ENCODE assay signal across 14 cellular contexts in the genomic region with DNA sequence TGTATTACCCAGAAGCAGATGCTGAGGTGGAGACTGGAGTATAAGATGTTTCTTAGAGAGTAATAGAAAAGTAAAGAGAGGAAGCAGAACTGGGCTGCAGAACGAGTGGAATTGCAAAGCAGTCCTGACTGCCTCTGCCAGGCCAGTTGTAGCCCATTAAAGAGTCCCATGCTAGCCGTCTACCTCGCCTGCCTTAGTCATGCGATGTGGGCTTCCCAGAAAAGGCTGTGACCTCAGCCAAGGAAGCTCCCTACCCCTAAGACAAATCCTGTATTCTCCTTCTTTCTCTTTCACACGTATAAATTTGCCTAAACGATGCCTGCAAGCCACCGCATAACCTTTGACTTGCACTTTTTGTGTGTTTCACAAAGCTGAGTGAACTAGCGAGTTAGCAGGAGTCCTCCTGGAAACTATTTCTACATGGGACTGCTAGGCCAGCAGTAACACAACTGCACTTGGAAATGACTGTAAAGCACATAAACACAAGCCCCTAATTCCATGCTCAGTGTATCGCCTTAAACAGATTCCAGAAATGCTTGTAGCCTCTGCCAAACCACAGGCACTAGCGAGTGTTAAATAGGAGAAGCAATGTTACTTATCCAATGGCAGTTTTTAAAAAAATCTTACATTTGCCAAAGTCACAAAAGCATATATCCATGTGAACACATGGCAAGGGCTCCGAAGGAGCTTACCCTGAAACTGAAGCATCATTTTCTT. TPM values are rescaled to one million over a fixed set of nuclear protein-coding genes. Genes with fewer than 3 reads are reported as not detected.
DNase-seq lines count a peak whose midpoint lies in the region; ATAC-seq, FAIRE-seq and TF ChIP-seq lines count a peak whose summit lies in the region.
"Had no signal": no experiment of that assay in that cellular context is flagged by ENCODE, and none has a peak within 500 bp of the region (broad histone marks: within the 10 kb centered on the region; RNA-seq: fewer than 3 reads in every experiment).

No MANE protein-coding gene starts in this region.

- H3K4me2 ChIP-seq in astrocyte (ENCODE audit: low read length): peak overlapping the region; percentile 48

- no peaks in the 10 kb centered on the region for H3K36me3 ChIP-seq in astrocyte (ENCODE audit: insufficient read depth, low read length)
- H3K36me3 ChIP-seq in subcutaneous abdominal adipose tissue (ENCODE audit: control insufficient read depth in 5 of 5, insufficient read depth in 5 of 5, low read length in 5 of 5): no peaks in the 10 kb centered on the region
- no peaks in the 10 kb centered on the region for H3K36me3 ChIP-seq in CD8-positive, alpha-beta T cell (ENCODE audit: insufficient read depth, low read length)
- H3K36me3 ChIP-seq: ovary, Peyer's patch had no signal

- no peak for ATAC-seq in CD8-positive, alpha-beta T cell
- ATAC-seq in GM19023 (IDR thresholded peaks at IDR 0.05; ENCODE audit: unreplicated experiment) (no peak), GM21723 (IDR thresholded peaks at IDR 0.05; ENCODE audit: unreplicated experiment) (no peak), GM19324 (IDR thresholded peaks at IDR 0.05; ENCODE audit: low FRiP score, unreplicated experiment) (no peak)
- ATAC-seq: left lobe of liver had no signal

- H2AFZ ChIP-seq in astrocyte (ENCODE audit: low read depth, low read length): peak overlapping the region; percentile 9

- CTCF ChIA-PET in CD8-positive, alpha-beta T cell (lab: Charles Lee): interaction anchor here (1.2 kb wide), 1 partner anchor 8 kb away, joined by 3 read pairs; no protein-coding TSS in a partner anchor

- H3K4me1 Mint-ChIP-seq in astrocyte (ENCODE audit: low read depth, unreplicated experiment): peaks cover 18% of the 10 kb centered on the region
- no peaks in the 10 kb centered on the region for H3K4me1 Mint-ChIP-seq in CD8-positive, alpha-beta T cell (ENCODE audit: low read depth)
- H3K4me1 Mint-ChIP-seq: activated naive CD8-positive, alpha-beta T cell treated with anti-CD3 and anti-CD28 coated beads for 36 hours had no signal

- no peak overlapping the region for H3K4me3 Mint-ChIP-seq in astrocyte (ENCODE audit: unreplicated experiment)
- H3K4me3 Mint-ChIP-seq in CD8-positive, alpha-beta T cell: no peak overlapping the region
- H3K4me3 Mint-ChIP-seq: activated naive CD8-positive, alpha-beta T cell treated with anti-CD3 and anti-CD28 coated beads for 36 hours had no signal

- H3K27me3 ChIP-seq in astrocyte (ENCODE audit: insufficient read depth, low read length) (no peaks in the 10 kb centered on the region), subcutaneous abdominal adipose tissue (ENCODE audit: control insufficient read depth in 5 of 5, insufficient read depth in 4 of 5, low read length in 5 of 5) (no peaks in the 10 kb centered on the region)
- H3K27me3 ChIP-seq in CD8-positive, alpha-beta T cell (ENCODE audit: insufficient read depth, low read length): no peaks in the 10 kb centered on the region
- H3K27me3 ChIP-seq: ovary, Peyer's patch had no signal

- H3K27me3 Mint-ChIP-seq in astrocyte (ENCODE audit: low read depth, unreplicated experiment): no peaks in the 10 kb centered on the region
- H3K27me3 Mint-ChIP-seq in CD8-positive, alpha-beta T cell (ENCODE audit: low read depth): no peaks in the 10 kb centered on the region
- H3K27me3 Mint-ChIP-seq: activated naive CD8-positive, alpha-beta T cell treated with anti-CD3 and anti-CD28 coated beads for 36 hours had no signal

- peak; percentile 50 for FAIRE-seq in astrocyte (lab: Jason Lieb, UNC)

- POLR2A ChIA-PET in CD8-positive, alpha-beta T cell (lab: Charles Lee): no interaction called here

- H3K9ac ChIP-seq in astrocyte (ENCODE audit: low read length): no peak overlapping the region
- peak overlapping the region in 3 of 5 donors; percentile 52 to 74 (median 59) for H3K9ac ChIP-seq in subcutaneous abdominal adipose tissue (ENCODE audit: low read length in 5 of 5)

- peak overlapping the region; percentile 92 for H3K27ac Mint-ChIP-seq in astrocyte (ENCODE audit: unreplicated experiment)
- no peak overlapping the region for H3K27ac Mint-ChIP-seq in CD8-positive, alpha-beta T cell
- H3K27ac Mint-ChIP-seq: activated naive CD8-positive, alpha-beta T cell treated with anti-CD3 and anti-CD28 coated beads for 36 hours had no signal

- no peak overlapping the region for H3K4me3 ChIP-seq in HFF-Myc (replicated peaks; ENCODE audit: low read depth, low read length)
- H3K4me3 ChIP-seq in astrocyte (ENCODE audit: insufficient read depth, low read depth, low read length): no peak overlapping the region
- H3K4me3 ChIP-seq in subcutaneous abdominal adipose tissue (ENCODE audit: low read depth in 1 of 5, low read length in 5 of 5): peak overlapping the region in 3 of 5 donors; percentile 15 to 34 (median 23)
- H3K4me3 ChIP-seq in CD8-positive, alpha-beta T cell (ENCODE audit: low read depth, low read length): no peak overlapping the region
- H3K4me3 ChIP-seq: ovary, Peyer's patch had no signal

- H4K20me1 ChIP-seq in astrocyte (ENCODE audit: insufficient read depth, low read length): no peaks in the 10 kb centered on the region

- no peak for TF ChIP-seq CTCF in HFF-Myc (IDR thresholded peaks at IDR 0.05; ENCODE audit: low read depth, low read length, missing control alignments)
- no peak for TF ChIP-seq CTCF in astrocyte (IDR thresholded peaks at IDR 0.05; ENCODE audit: insufficient read depth, low read depth, low read length)
- TF ChIP-seq CTCF in CD8-positive, alpha-beta T cell (IDR thresholded peaks at IDR 0.05): no peak

- H3K4me1 ChIP-seq in astrocyte (ENCODE audit: insufficient read depth, low read length): peaks cover 15% of the 10 kb centered on the region
- peaks cover 2 to 40% (median 21%) of the 10 kb centered on the region in 5 donors for H3K4me1 ChIP-seq in subcutaneous abdominal adipose tissue (ENCODE audit: control insufficient read depth in 5 of 5, insufficient read depth in 5 of 5, low read length in 5 of 5)
- H3K4me1 ChIP-seq in CD8-positive, alpha-beta T cell (ENCODE audit: insufficient read depth, low read length): no peaks in the 10 kb centered on the region
- H3K4me1 ChIP-seq: Peyer's patch had no signal

- no peaks in the 10 kb centered on the region for H3K9me3 ChIP-seq in astrocyte (ENCODE audit: insufficient read depth, low read depth, low read length)
- peaks cover 0 to 7% (median 0%) of the 10 kb centered on the region in 5 donors for H3K9me3 ChIP-seq in subcutaneous abdominal adipose tissue (ENCODE audit: control insufficient read depth in 5 of 5, low read length in 5 of 5)
- H3K9me3 ChIP-seq in CD8-positive, alpha-beta T cell (ENCODE audit: low read length): no peaks in the 10 kb centered on the region
- H3K9me3 ChIP-seq: ovary, Peyer's patch had no signal

- DNase-seq in HFF-Myc (ENCODE audit: extremely low read depth, low read depth): peak; percentile 20
- DNase-seq in astrocyte (ENCODE audit: low read depth): peak; percentile 93
- peak; percentile 18 for DNase-seq in iPS-NIHi7 (ENCODE audit: extremely low spot score)
- no peak for DNase-seq in CD8-positive, alpha-beta T cell
- DNase-seq: activated naive CD8-positive, alpha-beta T cell treated with anti-CD3 and anti-CD28 coated beads for 36 hours; dermis blood vessel endothelial cell; ovary; Peyer's patch; substantia nigra had no signal

- no peaks in the 10 kb centered on the region for H3K79me2 ChIP-seq in astrocyte (ENCODE audit: insufficient read depth, low read length)

- intact Hi-C loops in CD8-positive, alpha-beta T cell (cut with DNase I, micrococcal nuclease): no loop called here

- H3K9me3 Mint-ChIP-seq in astrocyte (ENCODE audit: unreplicated experiment): no peaks in the 10 kb centered on the region
- no peaks in the 10 kb centered on the region for H3K9me3 Mint-ChIP-seq in CD8-positive, alpha-beta T cell
- H3K9me3 Mint-ChIP-seq: activated naive CD8-positive, alpha-beta T cell treated with anti-CD3 and anti-CD28 coated beads for 36 hours had no signal

- peak overlapping the region; percentile 0 for H3K27ac ChIP-seq in astrocyte (ENCODE audit: low read depth, low read length)
- H3K27ac ChIP-seq in subcutaneous abdominal adipose tissue (ENCODE audit: low read depth, low read length): peak overlapping the region; percentile 96
- H3K27ac ChIP-seq in CD8-positive, alpha-beta T cell (ENCODE audit: low read depth, low read length): no peak overlapping the region

- H3K36me3 Mint-ChIP-seq in astrocyte (ENCODE audit: low read depth, unreplicated experiment): no peaks in the 10 kb centered on the region
- H3K36me3 Mint-ChIP-seq in CD8-positive, alpha-beta T cell: no peaks in the 10 kb centered on the region
- H3K36me3 Mint-ChIP-seq: activated naive CD8-positive, alpha-beta T cell treated with anti-CD3 and anti-CD28 coated beads for 36 hours had no signal

RNA-seq across cellular contexts. Expression of a gene that starts 47.4 kb away (rescaled TPM):
- total RNA-seq in astrocyte: 32.9 and 35.5 TPM in 2 replicates
- under 1 TPM; 0.30 to 0.36 TPM for total RNA-seq in CD8-positive, alpha-beta T cell

Comparison
In these comparisons a context has a peak if more than half of its experiments do, and no peak if none do; other contexts are left out.
1. DNase-seq: peak in HFF-Myc (single experiment), astrocyte (single experiment) and iPS-NIHi7 (single experiment); none in CD8-positive, alpha-beta T cell (0 of 7).
2. H3K4me3 ChIP-seq: peak in subcutaneous abdominal adipose tissue (3 of 5); none in HFF-Myc (single experiment), astrocyte (single experiment) and CD8-positive, alpha-beta T cell (single experiment).
3. RNA of a gene that starts 47.4 kb away (total RNA-seq): 32.9 to 35.5 TPM in astrocyte; 0.30 to 0.36 TPM in CD8-positive, alpha-beta T cell; every median in the first group is over 10 times any median in the second.